20 cellular contexts compared by ENCODE assay signal in genomic region chr12:123497065-123497464, GRCh38.
"Had no signal": no experiment of that assay in that cellular context is flagged by ENCODE, and none has a peak within 500 bp of the region (broad histone marks: within the 10 kb centered on the region; RNA-seq: fewer than 3 reads in every experiment).

No MANE protein-coding gene starts in this region.

- H3K9me3 Mint-ChIP-seq: IgD-negative memory B cell had no signal

- DNase-seq: KBM-7, MV-4-11, NCI-H1048, NCI-H1105, NCI-H1417 treated with DMSO at 0.1 percent for 48 hours, NCI-H146, NCI-H1694 treated with DMSO at 0.1 percent for 48 hours, NCI-H1930, NCI-H2081, NCI-H2107, NCI-H2227 treated with DMSO at 0.1 percent for 48 hours, NCI-H524, NCI-H526 treated with DMSO at 0.1 percent for 48 hours, NCI-H748 treated with DMSO at 0.1 percent for 48 hours, Right ventricle myocardium superior, RPMI8226, SIG-M5 had no signal

- H3K4me3 Mint-ChIP-seq: IgD-negative memory B cell had no signal

- H3K27ac ChIP-seq: SJSA1, SK-N-MC had no signal

- H3K27ac Mint-ChIP-seq: IgD-negative memory B cell had no signal

- H3K27me3 Mint-ChIP-seq: IgD-negative memory B cell had no signal
